27 cellular contexts compared by ENCODE assay signal in genomic region chr16:78289368-78289767, GRCh38.
"Had no signal": no experiment of that assay in that cellular context is flagged by ENCODE, and none has a peak within 500 bp of the region (broad histone marks: within the 10 kb centered on the region; RNA-seq: fewer than 3 reads in every experiment).

No MANE protein-coding gene starts in this region.

- H3K4me1 Mint-ChIP-seq: activated B cell treated with CpG ODN at 0.5 μM for 24 hours; activated CD4-positive, alpha-beta T cell treated with anti-CD3 and anti-CD28 coated beads for 36 hours; activated naive CD8-positive, alpha-beta T cell treated with anti-CD3 and anti-CD28 coated beads, Interleukin-2, amount 10 ng/mL, durations not matched to agents 7 days and 5 days; activated T-helper 17 cell treated with anti-CD3 and anti-CD28 coated beads, Interleukin-2, amount 50 U/mL, for 72 hours; immature natural killer cell; natural killer cell had no signal

- H3K27ac ChIP-seq: cardiac muscle cell, left ventricle myocardium inferior had no signal

- H3K9me3 ChIP-seq: left ventricle myocardium inferior, testis had no signal

- H3K27me3 Mint-ChIP-seq: activated B cell treated with CpG ODN at 0.5 μM for 24 hours; activated CD4-positive, alpha-beta T cell treated with anti-CD3 and anti-CD28 coated beads for 36 hours; activated naive CD8-positive, alpha-beta T cell treated with anti-CD3 and anti-CD28 coated beads, Interleukin-2, amount 10 ng/mL, durations not matched to agents 7 days and 5 days; activated T-cell treated with anti-CD3 and anti-CD28 coated beads, Interleukin-2, amount 50 U/mL, for 24 hours; activated T-helper 17 cell treated with anti-CD3 and anti-CD28 coated beads, Interleukin-2, amount 50 U/mL, for 72 hours had no signal

- H3K36me3 ChIP-seq: cardiac muscle cell, left ventricle myocardium inferior had no signal

- H3K36me3 Mint-ChIP-seq: activated naive CD8-positive, alpha-beta T cell treated with anti-CD3 and anti-CD28 coated beads, Interleukin-2, amount 10 ng/mL, durations not matched to agents 7 days and 5 days; natural killer cell had no signal

- H3K9me3 Mint-ChIP-seq: activated B cell treated with CpG ODN at 0.5 μM for 24 hours; activated naive CD4-positive, alpha-beta T cell treated with anti-CD3 and anti-CD28 coated beads for 36 hours; activated T-cell treated with anti-CD3 and anti-CD28 coated beads, Interleukin-2, amount 50 U/mL, for 24 hours; activated T-helper 17 cell treated with anti-CD3 and anti-CD28 coated beads, Interleukin-2, amount 50 U/mL, for 72 hours; immature natural killer cell; natural killer cell had no signal

- H3K4me3 ChIP-seq: cardiac muscle cell, left ventricle myocardium inferior, smooth muscle cell, testis had no signal

- H3K27me3 ChIP-seq: cardiac muscle cell, testis had no signal

- H3K27ac Mint-ChIP-seq: activated B cell treated with CpG ODN at 0.5 μM for 24 hours; activated CD4-positive, alpha-beta T cell treated with anti-CD3 and anti-CD28 coated beads for 36 hours; activated naive CD4-positive, alpha-beta T cell treated with anti-CD3 and anti-CD28 coated beads for 36 hours; activated naive CD8-positive, alpha-beta T cell treated with anti-CD3 and anti-CD28 coated beads, Interleukin-2, amount 10 ng/mL, durations not matched to agents 7 days and 5 days; activated T-cell treated with anti-CD3 and anti-CD28 coated beads, Interleukin-2, amount 50 U/mL, for 24 hours; activated T-helper 17 cell treated with anti-CD3 and anti-CD28 coated beads, Interleukin-2, amount 50 U/mL, for 72 hours; immature natural killer cell; natural killer cell had no signal

- H3K4me2 ChIP-seq: smooth muscle cell had no signal

- DNase-seq: activated B cell treated with CpG ODN at 0.5 μM for 24 hours; activated CD4-positive, alpha-beta T cell treated with anti-CD3 and anti-CD28 coated beads for 36 hours; activated CD4-positive, alpha-beta T cell treated with anti-CD3 and anti-CD28 coated beads, Interleukin-2, amount 50 U/mL, for 4 hours; activated CD8-positive, alpha-beta memory T cell treated with anti-CD3 and anti-CD28 coated beads for 24 hours; activated CD8-positive, alpha-beta memory T cell treated with anti-CD3 and anti-CD28 coated beads, Interleukin-2, amount 50 U/mL, for 4 hours; activated naive CD4-positive, alpha-beta T cell treated with anti-CD3 and anti-CD28 coated beads for 36 hours; activated naive CD8-positive, alpha-beta T cell treated with anti-CD3 and anti-CD28 coated beads, Interleukin-2, amount 10 ng/mL, durations not matched to agents 7 days and 5 days; activated T-cell treated with anti-CD3 and anti-CD28 coated beads, Interleukin-2, amount 50 U/mL, for 24 hours; amniotic stem cell; dermis blood vessel endothelial cell; effector CD8-positive, alpha-beta T cell; foreskin melanocyte; immature natural killer cell; kidney glomerular epithelial cell; left ventricle myocardium inferior; natural killer cell; occipital lobe; stimulated activated CD4-positive, alpha-beta T cell treated with anti-CD3 and anti-CD28 coated beads, Interleukin-2, amount 100 ng/mL, for 48 hours; stimulated activated CD8-positive, alpha-beta memory T cell treated with anti-CD3 and anti-CD28 coated beads, Interleukin-4, amount 100 ng/mL, for 48 hours; stimulated activated naive CD4-positive, alpha-beta T cell; T1000; testis had no signal

- H3K4me1 ChIP-seq: left ventricle myocardium inferior, testis had no signal

- H3K4me3 Mint-ChIP-seq: activated B cell treated with CpG ODN at 0.5 μM for 24 hours; activated CD4-positive, alpha-beta T cell treated with anti-CD3 and anti-CD28 coated beads for 36 hours; activated naive CD4-positive, alpha-beta T cell treated with anti-CD3 and anti-CD28 coated beads for 36 hours; activated naive CD8-positive, alpha-beta T cell treated with anti-CD3 and anti-CD28 coated beads, Interleukin-2, amount 10 ng/mL, durations not matched to agents 7 days and 5 days; activated T-cell treated with anti-CD3 and anti-CD28 coated beads, Interleukin-2, amount 50 U/mL, for 24 hours; activated T-helper 17 cell treated with anti-CD3 and anti-CD28 coated beads, Interleukin-2, amount 50 U/mL, for 72 hours; immature natural killer cell; natural killer cell had no signal

- ATAC-seq: activated CD4-positive, alpha-beta T cell treated with anti-CD3 and anti-CD28 coated beads for 36 hours; activated T-helper 17 cell treated with anti-CD3 and anti-CD28 coated beads, Interleukin-2, amount 50 U/mL, for 72 hours; esophagus mucosa; natural killer cell; sciatic nerve had no signal
